In the genomic region with DNA sequence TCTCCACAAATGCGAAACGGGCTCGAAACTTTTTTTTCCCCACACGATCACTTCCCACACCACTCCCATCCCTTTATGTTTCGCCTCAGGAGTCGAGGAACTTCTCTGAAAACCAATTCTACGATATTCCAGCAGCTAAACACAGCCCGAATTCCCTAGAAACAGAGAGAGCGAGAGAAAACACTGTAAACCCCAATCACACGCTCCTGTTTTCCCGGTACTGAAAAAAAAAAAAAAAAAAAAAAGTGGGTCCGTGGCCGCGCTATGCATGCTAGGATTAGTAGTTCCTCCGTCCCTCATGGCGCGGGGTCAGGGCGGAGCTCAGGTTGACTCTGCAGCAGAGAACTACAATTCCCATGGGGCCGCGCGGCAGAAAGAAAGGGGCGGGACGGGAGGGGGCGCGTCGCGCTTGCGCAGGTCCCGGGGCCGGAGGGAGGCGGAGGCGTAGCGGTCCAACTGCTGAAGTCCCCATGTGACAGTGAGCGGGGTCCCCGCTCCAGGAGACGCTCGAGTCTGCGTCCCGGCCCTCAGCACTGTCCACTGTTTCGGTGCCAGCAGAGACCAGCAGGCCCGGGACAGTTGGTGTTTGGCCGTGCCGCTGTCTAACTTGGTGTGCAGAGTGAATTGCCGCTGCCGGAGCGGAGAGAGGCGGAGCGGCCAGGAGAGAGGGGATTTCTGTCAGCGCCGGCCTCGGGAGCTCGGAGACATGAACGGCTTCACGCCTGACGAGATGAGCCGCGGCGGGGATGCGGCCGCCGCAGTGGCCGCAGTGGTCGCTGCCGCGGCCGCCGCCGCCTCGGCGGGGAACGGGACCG, we compare ENCODE assay signal across 1 cellular context.
TF ChIP-seq lines count a peak whose summit lies in the region.

A gene with protein sequence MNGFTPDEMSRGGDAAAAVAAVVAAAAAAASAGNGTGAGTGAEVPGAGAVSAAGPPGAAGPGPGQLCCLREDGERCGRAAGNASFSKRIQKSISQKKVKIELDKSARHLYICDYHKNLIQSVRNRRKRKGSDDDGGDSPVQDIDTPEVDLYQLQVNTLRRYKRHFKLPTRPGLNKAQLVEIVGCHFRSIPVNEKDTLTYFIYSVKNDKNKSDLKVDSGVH (plus strand): TSS at position 478 of the 815 bp plus-strand sequence. CDS start 229 bp downstream, at position 707.

TF ChIP-seq in HepG2, 621 proteins besides CTCF, POLR2A, EP300 and RAD21 (continued from another document and continues in another):
- TF ChIP-seq ZNF280B (CRISPR knock-in tag; IDR thresholded peaks at IDR 0.05; ENCODE audit: borderline replicate concordance) (peak; percentile 56; the same call in 1 of the 2 replicates), ZNF329 (CRISPR knock-in tag; IDR thresholded peaks at IDR 0.05; ENCODE audit: low read depth) (no peak), ISX (CRISPR knock-in tag; conservative IDR thresholded peaks at IDR 0.05) (no peak), NFKBIZ (CRISPR knock-in tag; IDR thresholded peaks at IDR 0.05) (0 out of 2 replicates have a peak, but pooled peaks have one; percentile 61), ATRX (CRISPR knock-in tag; IDR thresholded peaks at IDR 0.05; ENCODE audit: borderline replicate concordance) (no peak), RFXANK (CRISPR knock-in tag; IDR thresholded peaks at IDR 0.05) (0 out of 2 replicates have a peak, but pooled peaks have one; percentile 14), RXRA (CRISPR knock-in tag; IDR thresholded peaks at IDR 0.05) (0 out of 2 replicates have a peak, but pooled peaks have one; percentile 29), HOXD1 (CRISPR knock-in tag; IDR thresholded peaks at IDR 0.05) (0 out of 2 replicates have a peak, but pooled peaks have one; percentile 0), KMT2A (CRISPR knock-in tag; IDR thresholded peaks at IDR 0.05) (peak; percentile 81), ARNTL (CRISPR knock-in tag; IDR thresholded peaks at IDR 0.05) (peak; percentile 77), DR1 (CRISPR knock-in tag; IDR thresholded peaks at IDR 0.05) (no peak), MYNN (CRISPR knock-in tag; IDR thresholded peaks at IDR 0.05; ENCODE audit: low read depth) (0 out of 2 replicates have a peak, but pooled peaks have one; percentile 37), MYC (CRISPR knock-in tag; IDR thresholded peaks at IDR 0.05; ENCODE audit: borderline replicate concordance) (peak; percentile 85; the same call in 1 of the 2 replicates), AGO2 (optimal IDR thresholded peaks at IDR 0.05; ENCODE audit: low read depth, low read length) (peak; percentile 28), ZNF839 (CRISPR knock-in tag; IDR thresholded peaks at IDR 0.05; ENCODE audit: borderline replicate concordance) (no peak), SOX6 (IDR thresholded peaks at IDR 0.05) (no peak), SOX6 (CRISPR knock-in tag; IDR thresholded peaks at IDR 0.05) (0 out of 2 replicates have a peak, but pooled peaks have one; percentile 40), ZNF558 (CRISPR knock-in tag; IDR thresholded peaks at IDR 0.05; ENCODE audit: borderline replicate concordance) (peak; percentile 57; the same call in 1 of the 2 replicates), HOXA5 (CRISPR knock-in tag; IDR thresholded peaks at IDR 0.05) (peak; percentile 82; the same call in 1 of the 2 replicates), ZNF709 (CRISPR knock-in tag; IDR thresholded peaks at IDR 0.05) (no peak), ZSCAN20 (CRISPR knock-in tag; IDR thresholded peaks at IDR 0.05; ENCODE audit: borderline replicate concordance) (0 out of 2 replicates have a peak, but pooled peaks have one; percentile 45), ZNF430 (CRISPR knock-in tag; IDR thresholded peaks at IDR 0.05) (peak; percentile 28; the same call in 1 of the 2 replicates), IRX3 (CRISPR knock-in tag; IDR thresholded peaks at IDR 0.05; ENCODE audit: borderline replicate concordance, low read depth) (no peak), HES4 (CRISPR knock-in tag; IDR thresholded peaks at IDR 0.05; ENCODE audit: borderline replicate concordance) (no peak), ZNF747 (CRISPR knock-in tag; IDR thresholded peaks at IDR 0.05; ENCODE audit: borderline replicate concordance) (0 out of 2 replicates have a peak, but pooled peaks have one; percentile 85), HNF4A (CRISPR knock-in tag; IDR thresholded peaks at IDR 0.05) (peak; percentile 28; the same call in 1 of the 2 replicates), ERF (CRISPR knock-in tag; IDR thresholded peaks at IDR 0.05) (peak; percentile 58; the same call in 1 of the 2 replicates), PHF8 (CRISPR knock-in tag; IDR thresholded peaks at IDR 0.05) (peak; percentile 86), NFE2L2 (IDR thresholded peaks at IDR 0.05; ENCODE audit: low read length) (no peak), ZFP41 (CRISPR knock-in tag; IDR thresholded peaks at IDR 0.05; ENCODE audit: borderline replicate concordance) (peak; percentile 61; the same call in 1 of the 2 replicates), ZNF326 (CRISPR knock-in tag; IDR thresholded peaks at IDR 0.05; ENCODE audit: borderline replicate concordance) (no peak), ATAD3A (CRISPR knock-in tag; IDR thresholded peaks at IDR 0.05) (0 out of 2 replicates have a peak, but pooled peaks have one; percentile 67), PCBP1 (IDR thresholded peaks at IDR 0.05; ENCODE audit: borderline replicate concordance, low read depth, low read length) (0 out of 2 replicates have a peak, but pooled peaks have one; percentile 19), ZNF749 (CRISPR knock-in tag; IDR thresholded peaks at IDR 0.05; ENCODE audit: borderline replicate concordance) (0 out of 2 replicates have a peak, but pooled peaks have one; percentile 46), DPF2 (CRISPR knock-in tag; IDR thresholded peaks at IDR 0.05; ENCODE audit: borderline replicate concordance, low read depth) (no peak), CREM (IDR thresholded peaks at IDR 0.05) (peak; percentile 87), CREM (CRISPR knock-in tag; IDR thresholded peaks at IDR 0.05) (no peak), WIZ (CRISPR knock-in tag; IDR thresholded peaks at IDR 0.05) (no peak), ELK4 (CRISPR knock-in tag; IDR thresholded peaks at IDR 0.05; ENCODE audit: borderline replicate concordance) (no peak), FOXA3 (CRISPR knock-in tag; IDR thresholded peaks at IDR 0.05) (no peak), TGIF2 (CRISPR knock-in tag; IDR thresholded peaks at IDR 0.05) (peak; percentile 88; the same call in 1 of the 2 replicates), ETV5 (CRISPR knock-in tag; IDR thresholded peaks at IDR 0.05; ENCODE audit: borderline replicate concordance) (no peak), MEIS2 (CRISPR knock-in tag; IDR thresholded peaks at IDR 0.05) (peak; percentile 50; the same call in 1 of the 2 replicates), NCOA1 (CRISPR knock-in tag; IDR thresholded peaks at IDR 0.05) (no peak), HNF4G (IDR thresholded peaks at IDR 0.05; ENCODE audit: borderline replicate concordance, low read depth, low read length) (no peak), HNF4G (CRISPR knock-in tag; IDR thresholded peaks at IDR 0.05; ENCODE audit: borderline replicate concordance, low read depth) (no peak)
- TF ChIP-seq, protein P1, sequence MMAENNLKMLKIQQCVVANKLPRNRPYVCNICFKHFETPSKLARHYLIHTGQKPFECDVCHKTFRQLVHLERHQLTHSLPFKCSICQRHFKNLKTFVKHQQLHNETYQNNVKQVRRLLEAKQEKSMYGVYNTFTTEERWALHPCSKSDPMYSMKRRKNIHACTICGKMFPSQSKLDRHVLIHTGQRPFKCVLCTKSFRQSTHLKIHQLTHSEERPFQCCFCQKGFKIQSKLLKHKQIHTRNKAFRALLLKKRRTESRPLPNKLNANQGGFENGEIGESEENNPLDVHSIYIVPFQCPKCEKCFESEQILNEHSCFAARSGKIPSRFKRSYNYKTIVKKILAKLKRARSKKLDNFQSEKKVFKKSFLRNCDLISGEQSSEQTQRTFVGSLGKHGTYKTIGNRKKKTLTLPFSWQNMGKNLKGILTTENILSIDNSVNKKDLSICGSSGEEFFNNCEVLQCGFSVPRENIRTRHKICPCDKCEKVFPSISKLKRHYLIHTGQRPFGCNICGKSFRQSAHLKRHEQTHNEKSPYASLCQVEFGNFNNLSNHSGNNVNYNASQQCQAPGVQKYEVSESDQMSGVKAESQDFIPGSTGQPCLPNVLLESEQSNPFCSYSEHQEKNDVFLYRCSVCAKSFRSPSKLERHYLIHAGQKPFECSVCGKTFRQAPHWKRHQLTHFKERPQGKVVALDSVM (CRISPR knock-in tag; IDR thresholded peaks at IDR 0.05), result 0 out of 2 replicates have a peak, but pooled peaks have one; percentile 40
- TF ChIP-seq, protein P2, sequence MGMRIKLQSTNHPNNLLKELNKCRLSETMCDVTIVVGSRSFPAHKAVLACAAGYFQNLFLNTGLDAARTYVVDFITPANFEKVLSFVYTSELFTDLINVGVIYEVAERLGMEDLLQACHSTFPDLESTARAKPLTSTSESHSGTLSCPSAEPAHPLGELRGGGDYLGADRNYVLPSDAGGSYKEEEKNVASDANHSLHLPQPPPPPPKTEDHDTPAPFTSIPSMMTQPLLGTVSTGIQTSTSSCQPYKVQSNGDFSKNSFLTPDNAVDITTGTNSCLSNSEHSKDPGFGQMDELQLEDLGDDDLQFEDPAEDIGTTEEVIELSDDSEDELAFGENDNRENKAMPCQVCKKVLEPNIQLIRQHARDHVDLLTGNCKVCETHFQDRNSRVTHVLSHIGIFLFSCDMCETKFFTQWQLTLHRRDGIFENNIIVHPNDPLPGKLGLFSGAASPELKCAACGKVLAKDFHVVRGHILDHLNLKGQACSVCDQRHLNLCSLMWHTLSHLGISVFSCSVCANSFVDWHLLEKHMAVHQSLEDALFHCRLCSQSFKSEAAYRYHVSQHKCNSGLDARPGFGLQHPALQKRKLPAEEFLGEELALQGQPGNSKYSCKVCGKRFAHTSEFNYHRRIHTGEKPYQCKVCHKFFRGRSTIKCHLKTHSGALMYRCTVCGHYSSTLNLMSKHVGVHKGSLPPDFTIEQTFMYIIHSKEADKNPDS (CRISPR knock-in tag; IDR thresholded peaks at IDR 0.05), result no peak
- TF ChIP-seq, protein P3, sequence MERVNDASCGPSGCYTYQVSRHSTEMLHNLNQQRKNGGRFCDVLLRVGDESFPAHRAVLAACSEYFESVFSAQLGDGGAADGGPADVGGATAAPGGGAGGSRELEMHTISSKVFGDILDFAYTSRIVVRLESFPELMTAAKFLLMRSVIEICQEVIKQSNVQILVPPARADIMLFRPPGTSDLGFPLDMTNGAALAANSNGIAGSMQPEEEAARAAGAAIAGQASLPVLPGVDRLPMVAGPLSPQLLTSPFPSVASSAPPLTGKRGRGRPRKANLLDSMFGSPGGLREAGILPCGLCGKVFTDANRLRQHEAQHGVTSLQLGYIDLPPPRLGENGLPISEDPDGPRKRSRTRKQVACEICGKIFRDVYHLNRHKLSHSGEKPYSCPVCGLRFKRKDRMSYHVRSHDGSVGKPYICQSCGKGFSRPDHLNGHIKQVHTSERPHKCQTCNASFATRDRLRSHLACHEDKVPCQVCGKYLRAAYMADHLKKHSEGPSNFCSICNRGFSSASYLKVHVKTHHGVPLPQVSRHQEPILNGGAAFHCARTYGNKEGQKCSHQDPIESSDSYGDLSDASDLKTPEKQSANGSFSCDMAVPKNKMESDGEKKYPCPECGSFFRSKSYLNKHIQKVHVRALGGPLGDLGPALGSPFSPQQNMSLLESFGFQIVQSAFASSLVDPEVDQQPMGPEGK (CRISPR knock-in tag; IDR thresholded peaks at IDR 0.05), result peak; percentile 44
- TF ChIP-seq, protein P4, sequence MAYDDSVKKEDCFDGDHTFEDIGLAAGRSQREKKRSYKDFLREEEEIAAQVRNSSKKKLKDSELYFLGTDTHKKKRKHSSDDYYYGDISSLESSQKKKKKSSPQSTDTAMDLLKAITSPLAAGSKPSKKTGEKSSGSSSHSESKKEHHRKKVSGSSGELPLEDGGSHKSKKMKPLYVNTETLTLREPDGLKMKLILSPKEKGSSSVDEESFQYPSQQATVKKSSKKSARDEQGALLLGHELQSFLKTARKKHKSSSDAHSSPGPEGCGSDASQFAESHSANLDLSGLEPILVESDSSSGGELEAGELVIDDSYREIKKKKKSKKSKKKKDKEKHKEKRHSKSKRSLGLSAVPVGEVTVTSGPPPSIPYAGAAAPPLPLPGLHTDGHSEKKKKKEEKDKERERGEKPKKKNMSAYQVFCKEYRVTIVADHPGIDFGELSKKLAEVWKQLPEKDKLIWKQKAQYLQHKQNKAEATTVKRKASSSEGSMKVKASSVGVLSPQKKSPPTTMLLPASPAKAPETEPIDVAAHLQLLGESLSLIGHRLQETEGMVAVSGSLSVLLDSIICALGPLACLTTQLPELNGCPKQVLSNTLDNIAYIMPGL (CRISPR knock-in tag; IDR thresholded peaks at IDR 0.05; ENCODE audit: borderline replicate concordance in 1 of 2, low read depth in 1 of 2), result peak; percentile 59 to 82; a peak in 2 of 4 replicates
- TF ChIP-seq, protein P5, sequence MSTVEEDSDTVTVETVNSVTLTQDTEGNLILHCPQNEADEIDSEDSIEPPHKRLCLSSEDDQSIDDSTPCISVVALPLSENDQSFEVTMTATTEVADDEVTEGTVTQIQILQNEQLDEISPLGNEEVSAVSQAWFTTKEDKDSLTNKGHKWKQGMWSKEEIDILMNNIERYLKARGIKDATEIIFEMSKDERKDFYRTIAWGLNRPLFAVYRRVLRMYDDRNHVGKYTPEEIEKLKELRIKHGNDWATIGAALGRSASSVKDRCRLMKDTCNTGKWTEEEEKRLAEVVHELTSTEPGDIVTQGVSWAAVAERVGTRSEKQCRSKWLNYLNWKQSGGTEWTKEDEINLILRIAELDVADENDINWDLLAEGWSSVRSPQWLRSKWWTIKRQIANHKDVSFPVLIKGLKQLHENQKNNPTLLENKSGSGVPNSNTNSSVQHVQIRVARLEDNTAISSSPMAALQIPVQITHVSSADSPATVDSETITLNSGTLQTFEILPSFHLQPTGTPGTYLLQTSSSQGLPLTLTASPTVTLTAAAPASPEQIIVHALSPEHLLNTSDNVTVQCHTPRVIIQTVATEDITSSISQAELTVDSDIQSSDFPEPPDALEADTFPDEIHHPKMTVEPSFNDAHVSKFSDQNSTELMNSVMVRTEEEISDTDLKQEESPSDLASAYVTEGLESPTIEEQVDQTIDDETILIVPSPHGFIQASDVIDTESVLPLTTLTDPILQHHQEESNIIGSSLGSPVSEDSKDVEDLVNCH (CRISPR knock-in tag; IDR thresholded peaks at IDR 0.05), result no peak
